In genomic region chr6:129989396-129989795, GRCh38 we compare ENCODE assay signal across 24 cellular contexts.
"Had no signal": no experiment of that assay in that cellular context is flagged by ENCODE, and none has a peak within 500 bp of the region (broad histone marks: within the 10 kb centered on the region; RNA-seq: fewer than 3 reads in every experiment).

No MANE protein-coding gene starts in this region.

- H3K4me3 Mint-ChIP-seq: activated T-cell treated with anti-CD3 and anti-CD28 coated beads, Interleukin-2, amount 50 U/mL, for 24 hours; neural crest cell; stimulated activated memory B cell treated with anti-CD40 and anti-IgM and Interleukin-4, amounts not matched to agents 10 μg/mL and 1 μg/mL and 100 μg/mL, for 72 hours; type B pancreatic cell had no signal

- H3K4me3 ChIP-seq: body of pancreas, cardiac muscle cell, lower lobe of right lung, mucosa of descending colon, thoracic aorta, vagina had no signal

- H3K9me3 ChIP-seq: body of pancreas, lower lobe of right lung, mucosa of descending colon, thoracic aorta, vagina had no signal

- H3K4me1 Mint-ChIP-seq: stimulated activated memory B cell treated with anti-CD40 and anti-IgM and Interleukin-4, amounts not matched to agents 10 μg/mL and 1 μg/mL and 100 μg/mL, for 72 hours had no signal

- ATAC-seq: body of pancreas; foreskin keratinocyte; left lobe of liver; lower lobe of right lung; mucosa of descending colon; sciatic nerve; stimulated activated memory B cell treated with anti-CD40 and anti-IgM and Interleukin-4, amounts not matched to agents 10 μg/mL and 1 μg/mL and 100 μg/mL, for 72 hours had no signal

- H3K27ac ChIP-seq: body of pancreas, cardiac muscle cell, foreskin keratinocyte, lower lobe of right lung, thoracic aorta, vagina, WERI-Rb-1 had no signal

- FAIRE-seq: small intestine, TTC549 had no signal

- H3K27ac Mint-ChIP-seq: activated T-cell treated with anti-CD3 and anti-CD28 coated beads, Interleukin-2, amount 50 U/mL, for 24 hours; stimulated activated memory B cell treated with anti-CD40 and anti-IgM and Interleukin-4, amounts not matched to agents 10 μg/mL and 1 μg/mL and 100 μg/mL, for 72 hours; type B pancreatic cell had no signal

- H3K27me3 ChIP-seq: body of pancreas, cardiac muscle cell, vagina had no signal

- H3K9me3 Mint-ChIP-seq: activated T-cell treated with anti-CD3 and anti-CD28 coated beads, Interleukin-2, amount 50 U/mL, for 24 hours; neural crest cell; stimulated activated memory B cell treated with anti-CD40 and anti-IgM and Interleukin-4, amounts not matched to agents 10 μg/mL and 1 μg/mL and 100 μg/mL, for 72 hours; type B pancreatic cell had no signal

- H3K4me1 ChIP-seq: body of pancreas, foreskin keratinocyte, lower lobe of right lung, vagina had no signal

- H3K36me3 ChIP-seq: cardiac muscle cell, lower lobe of right lung, thoracic aorta, vagina, WERI-Rb-1 had no signal

- DNase-seq: activated CD4-positive, alpha-beta T cell treated with anti-CD3 and anti-CD28 coated beads, Interleukin-2, amount 50 U/mL, for 4 hours; activated naive CD4-positive, alpha-beta T cell treated with Interleukin-2 at 50 U/mL for 16 hours; activated T-cell treated with anti-CD3 and anti-CD28 coated beads, Interleukin-2, amount 50 U/mL, for 24 hours; anterior cingulate cortex; body of pancreas; erythroblast; foreskin keratinocyte; lower lobe of right lung; mesendoderm; mucosa of descending colon; occipital lobe; posterior cingulate gyrus; small intestine; stimulated activated CD4-positive, alpha-beta T cell treated with anti-CD3 and anti-CD28 coated beads, Interleukin-2, amount 100 ng/mL, for 24 hours; WERI-Rb-1 had no signal

- H3K27me3 Mint-ChIP-seq: activated T-cell treated with anti-CD3 and anti-CD28 coated beads, Interleukin-2, amount 50 U/mL, for 24 hours; stimulated activated memory B cell treated with anti-CD40 and anti-IgM and Interleukin-4, amounts not matched to agents 10 μg/mL and 1 μg/mL and 100 μg/mL, for 72 hours had no signal

- H3K36me3 Mint-ChIP-seq: stimulated activated memory B cell treated with anti-CD40 and anti-IgM and Interleukin-4, amounts not matched to agents 10 μg/mL and 1 μg/mL and 100 μg/mL, for 72 hours; type B pancreatic cell had no signal
